8 cellular contexts compared by ENCODE assay signal in the genomic region with DNA sequence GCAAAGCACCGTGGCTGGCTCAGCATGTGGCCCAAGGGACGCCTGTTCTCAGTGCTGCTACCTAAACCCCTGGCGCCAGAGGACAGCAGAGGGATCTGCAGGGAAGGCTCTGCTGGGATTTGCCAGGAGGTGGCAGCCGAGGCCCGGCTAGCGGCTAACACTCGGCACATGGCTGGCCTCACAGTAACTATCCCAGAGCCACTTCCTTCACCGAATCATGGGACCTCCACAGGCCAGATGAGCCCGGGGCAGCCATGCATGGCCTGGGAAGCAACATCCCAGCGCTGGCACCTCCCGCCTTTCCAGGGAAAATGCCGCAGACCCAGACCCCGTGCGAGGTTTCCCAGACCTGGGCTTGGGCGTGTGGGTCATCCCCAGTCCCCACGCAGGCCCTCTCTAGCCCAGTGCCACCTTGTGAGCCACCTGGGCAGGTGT. TPM values are rescaled to one million over a fixed set of nuclear protein-coding genes. Genes with fewer than 3 reads are reported as not detected.
A peak's percentile ranks its signal among the peaks of the same experiment; 100 is the strongest.
DNase-seq lines count a peak whose midpoint lies in the region; ATAC-seq, FAIRE-seq and TF ChIP-seq lines count a peak whose summit lies in the region.

No MANE protein-coding gene starts in this region.

- peak; percentile 51 for FAIRE-seq in keratinocyte (lab: Jason Lieb, UNC)

- H3K4me2 ChIP-seq in keratinocyte (ENCODE audit: control insufficient read depth, extremely low read depth, insufficient read depth, low read depth, low read length) = no peak overlapping the region

- H2AFZ ChIP-seq in keratinocyte (ENCODE audit: control insufficient read depth, low read length) = peak overlapping the region; percentile 9

- no peaks in the 10 kb centered on the region for H3K36me3 ChIP-seq in keratinocyte (ENCODE audit: control insufficient read depth in 2 of 2, extremely low read depth in 1 of 2, insufficient read depth in 2 of 2, low read length in 2 of 2)

- H3K9ac ChIP-seq in keratinocyte (ENCODE audit: control insufficient read depth, extremely low read depth, insufficient read depth, low read length) = no peak overlapping the region

- DNase-seq in DMS153 (lab: John Stamatoyannopoulos, UW) = peak; percentile 48
- DNase-seq in LoVo (ENCODE audit: low spot score) = peak; percentile 42
- DNase-seq in caudate nucleus (lab: John Stamatoyannopoulos, UW) = peak in 57 of 61 donors; percentile 17 to 83 (median 60)
- peak; percentile 30 for DNase-seq in keratinocyte (ENCODE audit: low read depth, low spot score)
- DNase-seq in stimulated activated CD4-positive, alpha-beta T cell treated with anti-CD3 and anti-CD28 coated beads, Interleukin-1b, Interleukin-23, amount 100 ng/mL, for 4 hours (ENCODE audit: low read depth in 2 of 2) = peak; percentile 42 to 53
- no peak for DNase-seq in NK-92 (lab: John Stamatoyannopoulos, UW; ENCODE audit: unreplicated experiment)

- no peaks in the 10 kb centered on the region for H3K9me1 ChIP-seq in keratinocyte (ENCODE audit: control insufficient read depth, extremely low read depth, insufficient read depth, low read length)

- TF ChIP-seq CTCF in WI38 (IDR thresholded peaks at IDR 0.05; ENCODE audit: low read depth, low read length) (peak; percentile 98), keratinocyte (optimal IDR thresholded peaks at IDR 0.05 in 1 of 3, IDR thresholded peaks at IDR 0.05 in 1 of 3, conservative IDR thresholded peaks at IDR 0.05 in 1 of 3; ENCODE audit: extremely low read depth in 1 of 3, insufficient read depth in 2 of 3, low read length in 3 of 3) (peak; percentile 92 to 99 (median 98))

- H3K27me3 ChIP-seq in keratinocyte (ENCODE audit: control insufficient read depth, extremely low read depth, insufficient read depth, low read length) = no peaks in the 10 kb centered on the region

- H4K20me1 ChIP-seq in keratinocyte (ENCODE audit: control insufficient read depth, extremely low read depth, insufficient read depth, low read length) = no peaks in the 10 kb centered on the region

- H3K4me1 ChIP-seq in keratinocyte (ENCODE audit: control insufficient read depth, extremely low read depth, insufficient read depth, low read length) = no peaks in the 10 kb centered on the region

- dilution Hi-C loops in keratinocyte (cut with MboI; ENCODE audit: extremely low pct_ligation_motif_present, low sequenced_read_pairs) = no loop called here

- no peak overlapping the region for H3K27ac ChIP-seq in caudate nucleus (ENCODE audit: low read depth, low read length)
- H3K27ac ChIP-seq in keratinocyte (ENCODE audit: control insufficient read depth, insufficient read depth, low read length) = no peak overlapping the region

- H3K79me2 ChIP-seq in keratinocyte (ENCODE audit: control insufficient read depth, insufficient read depth, low read length) = no peaks in the 10 kb centered on the region

- no peaks in the 10 kb centered on the region for H3K9me3 ChIP-seq in keratinocyte (ENCODE audit: control insufficient read depth, low read depth, low read length)

- H3K4me3 ChIP-seq in WI38 (ENCODE audit: low read depth, low read length) (no peak overlapping the region), keratinocyte (ENCODE audit: control insufficient read depth in 2 of 3, extremely low read depth in 1 of 3, insufficient read depth in 2 of 3, low read depth in 1 of 3, low read length in 3 of 3) (no peak overlapping the region)

- ATAC-seq in GM21528 (IDR thresholded peaks at IDR 0.05; ENCODE audit: low FRiP score, unreplicated experiment) = peak; percentile 69

RNA-seq across cellular contexts. Expression of a gene that starts 36.4 kb away (rescaled TPM):
- polyA plus RNA-seq in keratinocyte = 7.4 to 10.0 TPM (median 8.6 TPM) in 3 replicates
- polyA plus RNA-seq in keratinocyte (2011; ENCODE audit: low read depth) = 4.6 TPM
- polyA plus RNA-seq in keratinocyte (2011; cell fraction: cytosol; rRNA removed) = 7.6 and 14.8 TPM in 2 replicates
- 25.9 and 33.6 TPM in 2 replicates for polyA plus RNA-seq in keratinocyte (2011; cell fraction: nucleus; rRNA removed)
- polyA plus RNA-seq in keratinocyte (2012; ENCODE audit: low replicate concordance) = 10.7 and 20.4 TPM in 2 replicates
- 9.3 to 10.6 TPM (median 9.5 TPM) in 3 replicates for polyA minus RNA-seq in keratinocyte
- polyA minus RNA-seq in keratinocyte (2011; cell fraction: cytosol; rRNA and poly(A)+ RNA removed) = 45.8 TPM
- 15.8 and 19.7 TPM in 2 replicates for polyA minus RNA-seq in keratinocyte (2011; cell fraction: nucleus; rRNA and poly(A)+ RNA removed)
